ENCODE assay signal across 29 cellular contexts in genomic region chr7:149654588-149654987, GRCh38.
"Had no signal": no experiment of that assay in that cellular context is flagged by ENCODE, and none has a peak within 500 bp of the region (broad histone marks: within the 10 kb centered on the region; RNA-seq: fewer than 3 reads in every experiment).

No MANE protein-coding gene starts in this region.

- H3K36me3 Mint-ChIP-seq: stimulated activated effector memory CD8-positive, alpha-beta T cell treated with anti-CD3 and anti-CD28 coated beads, Interleukin-12 subunit alpha, Interleukin-12 subunit beta, amount 100 ng/mL, for 72 hours; type B pancreatic cell had no signal

- FAIRE-seq: urothelium cell line had no signal

- H3K4me1 Mint-ChIP-seq: stimulated activated effector memory CD8-positive, alpha-beta T cell treated with anti-CD3 and anti-CD28 coated beads, Interleukin-12 subunit alpha, Interleukin-12 subunit beta, amount 100 ng/mL, for 72 hours; stimulated activated memory B cell treated with anti-CD40 and anti-IgM and Interleukin-4, amounts not matched to agents 10 μg/mL and 1 μg/mL and 100 μg/mL, for 72 hours; stimulated activated naive B cell treated with anti-CD40 and anti-IgM and Interleukin-4, amounts not matched to agents 10 μg/mL and 1 μg/mL and 100 μg/mL, for 72 hours; stimulated activated naive CD8-positive, alpha-beta T cell treated with anti-CD3 and anti-CD28 coated beads, Interleukin-15, amount 100 ng/mL, for 72 hours had no signal

- ATAC-seq: stimulated activated effector memory CD8-positive, alpha-beta T cell treated with anti-CD3 and anti-CD28 coated beads, Interleukin-12 subunit alpha, Interleukin-12 subunit beta, amount 100 ng/mL, for 72 hours; stimulated activated memory B cell treated with anti-CD40 and anti-IgM and Interleukin-4, amounts not matched to agents 10 μg/mL and 1 μg/mL and 100 μg/mL, for 72 hours; stimulated activated naive B cell treated with anti-CD40 and anti-IgM and Interleukin-4, amounts not matched to agents 10 μg/mL and 1 μg/mL and 100 μg/mL, for 72 hours; stimulated activated naive CD8-positive, alpha-beta T cell treated with anti-CD3 and anti-CD28 coated beads, Interleukin-15, amount 100 ng/mL, for 72 hours; stimulated activated naive CD8-positive, alpha-beta T cell treated with anti-CD3 and anti-CD28 coated beads, Interleukin-15, Interleukin-2, amounts not matched to agents 100 U/mL and 50 U/mL, for 24 hours; upper lobe of right lung had no signal

- H3K9me3 ChIP-seq: suprapubic skin, testis, thoracic aorta, thyroid gland, tibial artery, upper lobe of right lung, uterus, vagina had no signal

- H3K4me1 ChIP-seq: stomach, suprapubic skin, testis, thyroid gland, tibial artery, tibial nerve, transverse colon, upper lobe of left lung, upper lobe of right lung, uterus, vagina had no signal

- H3K4me3 ChIP-seq: stomach, suprapubic skin, testis, thoracic aorta, thyroid gland, tibial artery, tibial nerve, transverse colon, upper lobe of left lung, upper lobe of right lung, uterus, vagina had no signal

- DNase-seq: stimulated activated CD4-positive, alpha-beta T cell treated with anti-CD3 and anti-CD28 coated beads, Interleukin-2, amount 100 ng/mL, for 48 hours; stimulated activated CD4-positive, alpha-beta T cell treated with anti-CD3 and anti-CD28 coated beads, Interleukin-4, amount 100 ng/mL, for 1 hour; stimulated activated CD4-positive, alpha-beta T cell treated with anti-CD3 and anti-CD28 coated beads, Interleukin-4, amount 100 ng/mL, for 24 hours; stimulated activated CD4-positive, alpha-beta T cell treated with anti-CD3 and anti-CD28 coated beads, Interleukin-4, amount 100 ng/mL, for 4 hours; stimulated activated CD8-positive, alpha-beta memory T cell treated with anti-CD3 and anti-CD28 coated beads, Interleukin-4, amount 100 ng/mL, for 48 hours; stimulated activated naive B cell treated with anti-CD40 and anti-IgM and Interleukin-4, amounts not matched to agents 10 μg/mL and 1 μg/mL and 100 μg/mL, for 72 hours; stimulated activated naive CD4-positive, alpha-beta T cell; stimulated activated naive CD4-positive, alpha-beta T cell treated with Interleukin-2 at 50 U/mL for 16 hours; stimulated activated naive CD8-positive, alpha-beta T cell treated with anti-CD3 and anti-CD28 coated beads, Interleukin-15, amount 100 ng/mL, for 72 hours; stimulated activated naive CD8-positive, alpha-beta T cell treated with anti-CD3 and anti-CD28 coated beads, Interleukin-15, Interleukin-2, amounts not matched to agents 100 U/mL and 50 U/mL, for 24 hours; stomach; substantia nigra; testis; thyroid gland; tibial artery; transverse colon; trophoblast cell; upper lobe of left lung; upper lobe of right lung; uterus had no signal

- H3K36me3 ChIP-seq: stomach, suprapubic skin, thoracic aorta, thyroid gland, tibial artery, tibial nerve, transverse colon, upper lobe of left lung, upper lobe of right lung, uterus, vagina had no signal

- H3K4me3 Mint-ChIP-seq: stimulated activated effector memory CD8-positive, alpha-beta T cell treated with anti-CD3 and anti-CD28 coated beads, Interleukin-12 subunit alpha, Interleukin-12 subunit beta, amount 100 ng/mL, for 72 hours; stimulated activated memory B cell treated with anti-CD40 and anti-IgM and Interleukin-4, amounts not matched to agents 10 μg/mL and 1 μg/mL and 100 μg/mL, for 72 hours; stimulated activated naive B cell treated with anti-CD40 and anti-IgM and Interleukin-4, amounts not matched to agents 10 μg/mL and 1 μg/mL and 100 μg/mL, for 72 hours; stimulated activated naive CD8-positive, alpha-beta T cell treated with anti-CD3 and anti-CD28 coated beads, Interleukin-15, amount 100 ng/mL, for 72 hours; stimulated activated naive CD8-positive, alpha-beta T cell treated with anti-CD3 and anti-CD28 coated beads, Interleukin-15, Interleukin-2, amounts not matched to agents 100 ng/mL and 50 ng/mL, for 24 hours; type B pancreatic cell had no signal

- H3K27ac Mint-ChIP-seq: stimulated activated effector memory CD8-positive, alpha-beta T cell treated with anti-CD3 and anti-CD28 coated beads, Interleukin-12 subunit alpha, Interleukin-12 subunit beta, amount 100 ng/mL, for 72 hours; stimulated activated memory B cell treated with anti-CD40 and anti-IgM and Interleukin-4, amounts not matched to agents 10 μg/mL and 1 μg/mL and 100 μg/mL, for 72 hours; stimulated activated naive B cell treated with anti-CD40 and anti-IgM and Interleukin-4, amounts not matched to agents 10 μg/mL and 1 μg/mL and 100 μg/mL, for 72 hours; stimulated activated naive CD8-positive, alpha-beta T cell treated with anti-CD3 and anti-CD28 coated beads, Interleukin-15, amount 100 ng/mL, for 72 hours; stimulated activated naive CD8-positive, alpha-beta T cell treated with anti-CD3 and anti-CD28 coated beads, Interleukin-15, Interleukin-2, amounts not matched to agents 100 ng/mL and 50 ng/mL, for 24 hours; type B pancreatic cell had no signal

- H3K27me3 ChIP-seq: stomach, suprapubic skin, testis, thyroid gland, tibial artery, tibial nerve, transverse colon, upper lobe of left lung, upper lobe of right lung, uterus, vagina had no signal

- H3K27ac ChIP-seq: stomach, suprapubic skin, testis, thoracic aorta, thyroid gland, tibial artery, tibial nerve, transverse colon, upper lobe of left lung, upper lobe of right lung, uterus, vagina had no signal
